ENCODE assay signal across 1 cellular context in genomic region chr2:221380686-221381085, GRCh38.
TF ChIP-seq lines count a peak whose summit lies in the region.

No MANE protein-coding gene starts in this region.

TF ChIP-seq in GM23338, 12 proteins besides CTCF, POLR2A, EP300 and RAD21 (continued from another document):
- TF ChIP-seq POLR2AphosphoS5 (IDR thresholded peaks at IDR 0.05; ENCODE audit: low read depth) (no peak), NANOG (IDR thresholded peaks at IDR 0.05; ENCODE audit: borderline replicate concordance) (no peak), EZH2 (IDR thresholded peaks at IDR 0.05; ENCODE audit: low read depth, unreplicated experiment) (no peak), STAT1 (IDR thresholded peaks at IDR 0.05; ENCODE audit: unreplicated experiment) (no peak)
